In the genomic region with DNA sequence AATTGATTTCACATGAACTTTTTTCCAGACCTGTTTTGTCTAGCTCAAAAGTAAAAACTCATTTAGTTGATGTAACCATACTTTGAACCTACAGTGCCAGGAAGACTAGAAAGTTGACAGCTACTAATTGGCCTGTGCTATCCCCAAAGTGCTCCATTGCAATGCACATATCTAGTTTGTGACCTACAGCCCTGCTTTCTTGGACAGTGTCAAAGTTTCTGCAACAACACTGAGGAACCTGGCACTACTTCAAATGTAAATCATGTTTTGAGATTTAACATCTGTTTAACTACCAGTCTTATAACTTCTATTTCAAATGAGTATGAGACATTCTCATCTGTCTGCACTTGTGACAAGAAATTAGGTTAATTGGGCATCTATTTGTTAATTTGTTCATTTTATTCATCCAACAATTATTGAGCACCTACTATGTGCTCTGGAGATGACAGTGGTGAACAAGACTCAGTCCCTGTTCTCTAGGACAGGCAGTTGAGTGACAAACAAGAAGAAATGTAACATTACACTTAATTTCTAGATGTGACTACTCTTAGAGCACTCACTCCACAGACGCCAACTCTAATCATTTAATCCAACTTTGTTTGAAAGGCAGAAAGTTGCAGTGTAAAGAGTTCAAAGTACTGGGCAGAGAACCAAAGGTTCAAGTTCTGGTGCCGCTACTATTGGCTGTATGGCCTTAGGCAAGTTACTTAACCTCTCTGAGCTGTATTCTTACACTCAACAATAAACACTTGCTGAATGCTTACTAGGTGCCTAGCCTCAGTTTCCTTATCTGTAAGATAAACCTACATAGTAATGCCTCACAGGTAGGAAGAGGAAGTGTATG, we compare ENCODE assay signal across 18 cellular contexts.
DNase-seq lines count a peak whose midpoint lies in the region; ATAC-seq, FAIRE-seq and TF ChIP-seq lines count a peak whose summit lies in the region.
"Had no signal": no experiment of that assay in that cellular context is flagged by ENCODE, and none has a peak within 500 bp of the region (broad histone marks: within the 10 kb centered on the region; RNA-seq: fewer than 3 reads in every experiment).

No MANE protein-coding gene starts in this region.

- H3K79me1 ChIP-seq in IMR-90 (ENCODE audit: low read depth in 1 of 2, low read length in 2 of 2) (peaks cover 7 to 28% of the 10 kb centered on the region in 2 experiments; a peak in 3 of 4 replicates), H1 (ENCODE audit: low read depth, low read length) (no peaks in the 10 kb centered on the region)

- WGBS in IMR-90 (ENCODE audit: extremely low coverage in 2 of 2, insufficient read length in 1 of 2), 2 experiments = no CpG with 5 or more reads among the region's 2 CpGs
- WGBS in H1 (ENCODE audit: extremely low coverage in 1 of 2, insufficient coverage in 1 of 2, insufficient read length in 1 of 2, insufficient replicate concordance in 2 of 2, low coverage in 1 of 2, low lambda C conversion rate in 2 of 2, missing lambda C conversion rate in 1 of 2), 2 experiments = 98% methylated on average over 2 of the region's 2 CpGs; no CpG with 5 or more reads in 1 of the 2 experiments
- WGBS in right cardiac atrium = 74% methylated on average over 2 of the region's 2 CpGs
- WGBS in psoas muscle, 3 donors = 81 to 93% (median 88%) methylated on average over 2 of the region's 2 CpGs

- H3K14ac ChIP-seq in IMR-90 (replicated peaks; ENCODE audit: low read depth, low read length) = no peak overlapping the region
- H3K14ac ChIP-seq in H1 (ENCODE audit: insufficient read length) = no peak overlapping the region

- TF ChIP-seq POLR2A in IMR-90 (IDR thresholded peaks at IDR 0.05; ENCODE audit: low read depth, low read length) (no peak), H1 (IDR thresholded peaks at IDR 0.05; ENCODE audit: control extremely low read depth in 1 of 2, low read depth in 2 of 2, low read length in 2 of 2) (no peak)

- intact Hi-C loops in IMR-90 (cut with micrococcal nuclease) = no loop called here
- intact Hi-C loops in right cardiac atrium (cut with DNase I) = no loop called here
- intact Hi-C loops in psoas muscle (cut with DNase I) = no loop called here

- H3K56ac ChIP-seq in IMR-90 (ENCODE audit: extremely low read depth, insufficient read depth, low read length) (no peak overlapping the region), H1 (replicated peaks; ENCODE audit: insufficient read length, low read depth, low read length) (no peak overlapping the region)

- dilution Hi-C loops in IMR-90 (cut with HindIII; ENCODE audit: low sequenced_read_pairs, unreplicated experiment) = no loop called here

- H3K9ac ChIP-seq in IMR-90 (ENCODE audit: low read depth, low read length) = no peak overlapping the region
- H3K9ac ChIP-seq in H1 (replicated peaks in 1 of 4; ENCODE audit: extremely low read depth in 1 of 4, low read depth in 3 of 4, low read length in 3 of 4) = no peak overlapping the region

- H3K18ac ChIP-seq in IMR-90 (ENCODE audit: low read depth, low read length) = no peak overlapping the region
- H3K18ac ChIP-seq in H1 (ENCODE audit: extremely low read depth, low read length) = no peak overlapping the region

- no peak for FAIRE-seq in H1 (lab: Jason Lieb, UNC)
- FAIRE-seq: GM19239 had no signal

- no peaks in the 10 kb centered on the region for H3K27me3 ChIP-seq in IMR-90 (ENCODE audit: control insufficient read depth, insufficient read depth, low read length)
- no peaks in the 10 kb centered on the region for H3K27me3 ChIP-seq in H1 (replicated peaks in 1 of 4; ENCODE audit: control insufficient read depth in 3 of 4, extremely low read depth in 1 of 4, insufficient read depth in 3 of 4, low read length in 3 of 4)
- H3K27me3 ChIP-seq in right cardiac atrium (ENCODE audit: control insufficient read depth, insufficient read depth) = no peaks in the 10 kb centered on the region
- H3K27me3 ChIP-seq in psoas muscle (ENCODE audit: insufficient read depth in 3 of 3, low read length in 2 of 3) = no peaks in the 10 kb centered on the region
- H3K27me3 ChIP-seq: SJSA1 had no signal

- H3K4ac ChIP-seq in IMR-90 (ENCODE audit: low read depth, low read length) (no peak overlapping the region), H1 (replicated peaks; ENCODE audit: insufficient read length, low read depth, low read length) (peak overlapping the region; percentile 47)

- H3K4me1 ChIP-seq in IMR-90 (ENCODE audit: control insufficient read depth, insufficient read depth, low read length) = peaks cover 7% of the 10 kb centered on the region
- no peaks in the 10 kb centered on the region for H3K4me1 ChIP-seq in H1 (replicated peaks in 1 of 4; ENCODE audit: control insufficient read depth in 3 of 4, insufficient read depth in 4 of 4, low read length in 3 of 4)
- peaks cover 5% of the 10 kb centered on the region for H3K4me1 ChIP-seq in right cardiac atrium (ENCODE audit: control insufficient read depth, insufficient read depth, low read length)
- H3K4me1 ChIP-seq in psoas muscle = peaks cover 26% of the 10 kb centered on the region

- peaks cover 14% of the 10 kb centered on the region for H3K9me1 ChIP-seq in IMR-90 (ENCODE audit: insufficient read depth, low read length)

- H3K4me3 ChIP-seq in IMR-90 (ENCODE audit: insufficient read depth, low read depth, low read length) (no peak overlapping the region), H1 (ENCODE audit: extremely low read depth in 1 of 4, insufficient read depth in 2 of 4, low read depth in 3 of 4, low read length in 4 of 4) (no peak overlapping the region), right cardiac atrium (ENCODE audit: low read length) (no peak overlapping the region), psoas muscle (no peak overlapping the region)
- H3K4me3 ChIP-seq: GM23338, PC-9, SJSA1 had no signal

- H4K8ac ChIP-seq in IMR-90 (ENCODE audit: low read depth in 2 of 2, low read length in 2 of 2) = no peak overlapping the region
- H4K8ac ChIP-seq in H1 (ENCODE audit: extremely low read depth, insufficient read depth, low read length) = no peak overlapping the region

- H3K23ac ChIP-seq in IMR-90 (ENCODE audit: low read depth, low read length) (0 out of 2 replicates have a peak overlapping the region, but pooled peaks have one; percentile 28), H1 (ENCODE audit: insufficient read length) (no peak overlapping the region)

- no peaks in the 10 kb centered on the region for H3K23me2 ChIP-seq in H1 (ENCODE audit: low read depth, low read length)

- CTCF ChIA-PET in IMR-90 (lab: Yijun Ruan, JAX) (interaction anchor here (0.6 to 0.8 kb wide), 2 partner anchors 61 to 80 kb away, joined by 3 to 5 read pairs; no protein-coding TSS in a partner anchor), H1 (lab: Charles Lee; ENCODE audit: partially characterized antibody) (interaction anchor here (0.7 to 1.1 kb wide), 3 partner anchors 12 to 111 kb away, joined by 3 read pairs; no protein-coding TSS in a partner anchor)

- H3K36me3 ChIP-seq in IMR-90 (ENCODE audit: control insufficient read depth, insufficient read depth, low read length) = peaks cover 6% of the 10 kb centered on the region; the same call in 1 of the 2 replicates
- peaks cover 0 to 7% (median 1%) of the 10 kb centered on the region in 4 experiments; a peak in 2 of 8 replicates for H3K36me3 ChIP-seq in H1 (ENCODE audit: control insufficient read depth in 2 of 4, insufficient read depth in 4 of 4, low read length in 3 of 4)
- peaks cover 0 to 28% of the 10 kb centered on the region in 2 donors for H3K36me3 ChIP-seq in psoas muscle (ENCODE audit: insufficient read depth in 1 of 2, low read depth in 1 of 2)

- no peak for TF ChIP-seq EP300 in H1 (IDR thresholded peaks at IDR 0.05; ENCODE audit: borderline replicate concordance in 1 of 2, low read depth in 2 of 2, low read length in 2 of 2)

- H2BK20ac ChIP-seq in IMR-90 (ENCODE audit: low read depth, low read length) (no peak overlapping the region), H1 (ENCODE audit: low read length) (no peak overlapping the region)

- DNase-seq in IMR-90 = no peak
- no peak for DNase-seq in H1 (ENCODE audit: low read depth in 1 of 2, low spot score in 2 of 2)
- no peak for DNase-seq in right cardiac atrium
- no peak for DNase-seq in psoas muscle
- DNase-seq in NCI-H1092 (lab: John Stamatoyannopoulos, UW) = no peak
- DNase-seq in NCI-H524 (lab: John Stamatoyannopoulos, UW) = no peak
- DNase-seq: DMS153, GF-D8, NCI-H1417 treated with DMSO at 0.1 percent for 48 hours, NCI-H1930, NCI-H345, NCI-H526, PC-9 had no signal

- H3K79me2 ChIP-seq in H1 (ENCODE audit: control insufficient read depth in 1 of 2, insufficient read depth in 2 of 2, low read length in 2 of 2) = no peaks in the 10 kb centered on the region

- no peak overlapping the region for H2BK12ac ChIP-seq in H1 (ENCODE audit: low read depth, low read length)

- H2BK120ac ChIP-seq in IMR-90 (ENCODE audit: low read depth, low read length) (no peak overlapping the region), H1 (replicated peaks; ENCODE audit: low read depth, low read length) (no peak overlapping the region)

- no peak overlapping the region for H2BK15ac ChIP-seq in IMR-90 (ENCODE audit: low read depth, low read length)
- no peak overlapping the region for H2BK15ac ChIP-seq in H1 (ENCODE audit: low read length)

- H2BK5ac ChIP-seq in IMR-90 (ENCODE audit: low read depth, low read length, poor library complexity, severe bottlenecking) (no peak overlapping the region), H1 (ENCODE audit: low read depth, low read length) (no peak overlapping the region)

- TF ChIP-seq CTCF in IMR-90 (conservative IDR thresholded peaks at IDR 0.05; ENCODE audit: low read depth, low read length) (no peak), H1 (IDR thresholded peaks at IDR 0.05; ENCODE audit: control extremely low read depth in 1 of 3, insufficient read depth in 1 of 3, low read depth in 1 of 3, low read length in 3 of 3) (no peak), psoas muscle (IDR thresholded peaks at IDR 0.05) (no peak)

- H3K9me3 ChIP-seq in IMR-90 (ENCODE audit: control insufficient read depth, insufficient read depth, low read length) (no peaks in the 10 kb centered on the region), H1 (ENCODE audit: insufficient read depth in 2 of 2, low read depth in 1 of 2, low read length in 1 of 2) (no peaks in the 10 kb centered on the region), right cardiac atrium (ENCODE audit: control insufficient read depth, low read length) (no peaks in the 10 kb centered on the region), psoas muscle (no peaks in the 10 kb centered on the region)
- H3K9me3 ChIP-seq: SJSA1 had no signal

- peaks cover 3% of the 10 kb centered on the region; the same call in 1 of the 2 replicates for H4K20me1 ChIP-seq in IMR-90 (ENCODE audit: insufficient read depth, low read length)
- H4K20me1 ChIP-seq in H1 (replicated peaks in 1 of 2; ENCODE audit: control insufficient read depth in 1 of 2, insufficient read depth in 2 of 2, low read length in 2 of 2) = no peaks in the 10 kb centered on the region

- no peak overlapping the region for H2AFZ ChIP-seq in IMR-90 (replicated peaks; ENCODE audit: low read length, poor library complexity)
- H2AFZ ChIP-seq in H1 (ENCODE audit: low read length) = no peak overlapping the region
- H2AFZ ChIP-seq: GM23338, PC-9 had no signal

- no peak for TF ChIP-seq RAD21 in IMR-90 (IDR thresholded peaks at IDR 0.05; ENCODE audit: low read length)
- no peak for TF ChIP-seq RAD21 in H1 (IDR thresholded peaks at IDR 0.05 in 1 of 2, conservative IDR thresholded peaks at IDR 0.05 in 1 of 2; ENCODE audit: low read depth in 2 of 2, low read length in 2 of 2)

- H2AK5ac ChIP-seq in IMR-90 (ENCODE audit: low read depth, low read length) (no peak overlapping the region), H1 (ENCODE audit: low read depth, low read length) (no peak overlapping the region)

- H3K27ac ChIP-seq in IMR-90 (ENCODE audit: insufficient read depth, low read length) = no peak overlapping the region
- H3K27ac ChIP-seq in H1 (ENCODE audit: low read depth, low read length) = no peak overlapping the region
- no peak overlapping the region for H3K27ac ChIP-seq in right cardiac atrium (ENCODE audit: low read length)
- peak overlapping the region; percentile 59 for H3K27ac ChIP-seq in psoas muscle
- H3K27ac ChIP-seq: PC-9, SJSA1 had no signal

- no peak overlapping the region for H4K5ac ChIP-seq in IMR-90 (ENCODE audit: low read depth, low read length)
- no peak overlapping the region for H4K5ac ChIP-seq in H1 (ENCODE audit: insufficient read length, low read depth, low read length)

- in situ Hi-C loops in IMR-90 (cut with MboI; ENCODE audit: low sequenced_read_pairs) = no loop called here

- H3K4me2 ChIP-seq in IMR-90 (ENCODE audit: low read depth, low read length) (no peak overlapping the region), H1 (ENCODE audit: insufficient read depth in 1 of 2, low read depth in 2 of 2, low read length in 2 of 2) (no peak overlapping the region)
- H3K4me2 ChIP-seq: GM23338, PC-9 had no signal

- H4K91ac ChIP-seq in IMR-90 (ENCODE audit: insufficient read depth, low read depth, low read length) (no peak overlapping the region), H1 (replicated peaks; ENCODE audit: insufficient read length, low read length) (no peak overlapping the region)

- no TSS peak for BruUV-seq in IMR-90 (replicated peaks; lab: Mats Ljungman, UMichigan)

- no peak; the same call in 1 of the 2 replicates for ATAC-seq in IMR-90 (ENCODE audit: low read depth)
- peak; percentile 35 to 76 for ATAC-seq in right cardiac atrium
- no peak for ATAC-seq in psoas muscle
- ATAC-seq in GM21529 (IDR thresholded peaks at IDR 0.05; ENCODE audit: unreplicated experiment) = no peak
- ATAC-seq: GM23338, HCT116 had no signal

- H2AK9ac ChIP-seq in IMR-90 (replicated peaks; ENCODE audit: low read depth, low read length, poor library complexity) = no peak overlapping the region

- POLR2A ChIA-PET in IMR-90 (lab: Charles Lee; ENCODE audit: unreplicated experiment) (interaction anchor here (0.6 kb wide), 1 partner anchor 539 kb away, joined by 3 read pairs; no protein-coding TSS in a partner anchor), H1 (lab: Charles Lee; ENCODE audit: partially characterized antibody) (interaction anchor here (0.5 kb wide), 1 partner anchor 9 kb away, joined by 3 read pairs; no protein-coding TSS in a partner anchor)

Comparison
In these comparisons a context has a peak if more than half of its experiments do, and no peak if none do; other contexts are left out.
1. ATAC-seq: peak in right cardiac atrium (2 of 2); none in IMR-90 (single experiment), psoas muscle (0 of 4) and GM21529 (single experiment).